Comparison of ENCODE assay signal across 9 cellular contexts in the genomic region with DNA sequence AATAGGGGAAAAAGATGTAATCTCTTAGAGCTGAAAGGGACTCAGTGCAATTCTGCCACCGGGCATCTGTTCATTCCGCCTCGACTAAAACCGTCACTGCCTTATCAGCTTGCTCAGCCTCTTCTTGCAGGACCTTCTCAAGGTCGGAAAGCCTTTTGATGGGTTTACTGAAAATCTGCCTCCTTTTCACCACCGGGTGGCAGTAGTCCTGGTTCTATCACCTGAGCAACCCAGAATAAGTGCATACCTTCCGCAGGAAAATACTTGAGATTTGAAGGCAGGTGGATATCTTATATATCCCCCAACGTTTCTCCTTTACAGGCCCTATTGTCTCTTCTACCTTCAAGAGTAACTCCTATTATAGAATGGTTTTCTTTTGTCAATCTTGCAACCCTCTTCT.
A peak's percentile ranks its signal among the peaks of the same experiment; 100 is the strongest.
DNase-seq lines count a peak whose midpoint lies in the region; ATAC-seq and TF ChIP-seq lines count a peak whose summit lies in the region.
"Had no signal": no experiment of that assay in that cellular context is flagged by ENCODE, and none has a peak within 500 bp of the region (broad histone marks: within the 10 kb centered on the region; RNA-seq: fewer than 3 reads in every experiment).

No MANE protein-coding gene starts in this region.

- H3K4me1 ChIP-seq in left ventricle myocardium inferior (no peaks in the 10 kb centered on the region), right atrium auricular region (no peaks in the 10 kb centered on the region), hepatocyte (ENCODE audit: insufficient read depth) (no peaks in the 10 kb centered on the region), thyroid gland (no peaks in the 10 kb centered on the region)

- H3K4me3 ChIP-seq in left ventricle myocardium inferior, result no peak overlapping the region
- H3K4me3 ChIP-seq in right atrium auricular region, result no peak overlapping the region
- no peak overlapping the region for H3K4me3 ChIP-seq in hepatocyte
- H3K4me3 ChIP-seq in thyroid gland (replicated peaks in 1 of 3), result no peak overlapping the region

- no peak for TF ChIP-seq POLR2A in thyroid gland (IDR thresholded peaks at IDR 0.05)

- no peak for ATAC-seq in GM19023 (IDR thresholded peaks at IDR 0.05; ENCODE audit: unreplicated experiment)
- ATAC-seq: stimulated activated naive CD8-positive, alpha-beta T cell treated with anti-CD3 and anti-CD28 coated beads, Interleukin-15, amount 100 ng/mL, for 72 hours had no signal

- intact Hi-C loops in left ventricle myocardium inferior (cut with micrococcal nuclease), result no loop called here
- intact Hi-C loops in thyroid gland (cut with DNase I), result no loop called here

- H2AFZ ChIP-seq in hepatocyte, result no peak overlapping the region

- H3K9me2 ChIP-seq in hepatocyte (replicated peaks; ENCODE audit: insufficient read depth), result no peaks in the 10 kb centered on the region

- DNase-seq in left ventricle myocardium inferior (no peak), right atrium auricular region (ENCODE audit: low spot score) (no peak), KBM-7 (peak; percentile 46), hepatocyte (ENCODE audit: low spot score) (peak; percentile 51), thyroid gland (peak; percentile 7 to 10), occipital lobe (lab: John Stamatoyannopoulos, UW) (no peak)
- DNase-seq in activated CD4-positive, alpha-beta T cell treated with anti-CD3 and anti-CD28 coated beads for 48 hours, result peak; percentile 30

- TF ChIP-seq CTCF in left ventricle myocardium inferior (IDR thresholded peaks at IDR 0.05; ENCODE audit: borderline replicate concordance) (peak; percentile 31), right atrium auricular region (IDR thresholded peaks at IDR 0.05) (peak in 1 of 2 donors; percentile 41), hepatocyte (IDR thresholded peaks at IDR 0.05; ENCODE audit: poor library complexity) (peak; percentile 55), thyroid gland (IDR thresholded peaks at IDR 0.05) (peak in 4 of 6 experiments; percentile 10 to 40 (median 20))

- H3K79me2 ChIP-seq in hepatocyte, result no peaks in the 10 kb centered on the region

- H4K20me1 ChIP-seq in hepatocyte (ENCODE audit: insufficient read depth, poor library complexity, severe bottlenecking), result no peaks in the 10 kb centered on the region

- H3K36me3 ChIP-seq in left ventricle myocardium inferior (no peaks in the 10 kb centered on the region), right atrium auricular region (no peaks in the 10 kb centered on the region), hepatocyte (replicated peaks; ENCODE audit: insufficient read depth, low read depth) (no peaks in the 10 kb centered on the region), thyroid gland (no peaks in the 10 kb centered on the region)

- WGBS in hepatocyte (ENCODE audit: low lambda C conversion rate, missing lambda C conversion rate), result 15% methylated on average over 8 of the region's 8 CpGs
- WGBS in thyroid gland, 2 donors, result 12 to 25% methylated on average over 8 of the region's 8 CpGs

- no peak overlapping the region for H3K4me2 ChIP-seq in hepatocyte

- H3K27me3 ChIP-seq in left ventricle myocardium inferior (ENCODE audit: low read depth) (no peaks in the 10 kb centered on the region), right atrium auricular region (no peaks in the 10 kb centered on the region), hepatocyte (no peaks in the 10 kb centered on the region), thyroid gland (no peaks in the 10 kb centered on the region)

- no peaks in the 10 kb centered on the region for H3K9me3 ChIP-seq in left ventricle myocardium inferior (replicated peaks)
- no peaks in the 10 kb centered on the region for H3K9me3 ChIP-seq in right atrium auricular region
- H3K9me3 ChIP-seq in hepatocyte (ENCODE audit: low read depth), result no peaks in the 10 kb centered on the region
- H3K9me3 ChIP-seq in thyroid gland, result no peaks in the 10 kb centered on the region

- in situ Hi-C loops in KBM-7 (cut with MboI; ENCODE audit: low pct_unique_long_range_greater_than_20kb, low sequenced_read_pairs), result no loop called here

- H3K27ac ChIP-seq in left ventricle myocardium inferior (replicated peaks), result no peak overlapping the region
- no peak overlapping the region for H3K27ac ChIP-seq in right atrium auricular region
- no peak overlapping the region for H3K27ac ChIP-seq in hepatocyte
- no peak overlapping the region for H3K27ac ChIP-seq in thyroid gland

Comparison
In these comparisons a context has a peak if more than half of its experiments do, and no peak if none do; other contexts are left out.
1. DNase-seq: peak in KBM-7 (single experiment), activated CD4-positive, alpha-beta T cell treated with anti-CD3 and anti-CD28 coated beads for 48 hours (single experiment), hepatocyte (single experiment) and thyroid gland (2 of 2); none in left ventricle myocardium inferior (single experiment), right atrium auricular region (single experiment) and occipital lobe (single experiment).